Comparison of ENCODE assay signal across 2 cellular contexts in the genomic region with DNA sequence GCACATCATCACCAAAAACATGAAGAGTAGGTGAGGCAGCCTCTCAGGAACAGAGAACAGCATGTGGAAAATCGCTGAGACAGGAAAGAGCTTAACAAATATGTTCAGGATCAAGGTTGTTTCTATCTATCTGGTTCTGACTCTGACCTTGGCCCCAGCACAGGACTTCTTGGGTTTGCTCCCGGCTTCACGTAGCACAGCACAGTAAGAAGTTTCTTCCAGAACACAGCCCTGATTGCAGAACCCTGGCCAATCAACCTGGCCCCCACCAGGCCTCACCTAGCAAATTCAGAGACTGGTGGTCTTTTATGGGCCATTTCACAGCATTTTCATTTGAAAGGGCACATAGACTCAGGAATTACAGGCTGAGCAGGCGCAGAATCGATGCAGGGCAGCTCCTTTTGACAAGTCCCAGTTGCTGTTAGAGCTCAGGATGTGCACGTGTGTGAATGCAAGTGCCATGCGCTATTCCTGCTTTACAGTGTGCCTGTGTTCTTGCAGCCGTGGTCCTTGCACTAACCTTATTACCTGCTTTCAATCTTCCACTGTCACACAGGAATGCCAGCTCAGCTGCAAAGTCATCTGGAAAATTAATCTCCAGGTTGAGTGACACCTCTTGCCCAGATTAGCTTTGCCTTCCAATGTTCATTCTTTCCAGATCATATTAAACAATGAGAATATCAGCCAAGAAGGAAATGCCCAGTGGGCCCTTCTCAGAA.
TF ChIP-seq lines count a peak whose summit lies in the region.

No MANE protein-coding gene starts in this region.

TF ChIP-seq in HEK293T, 16 proteins besides CTCF, POLR2A, EP300 and RAD21:
- TF ChIP-seq, protein P1, sequence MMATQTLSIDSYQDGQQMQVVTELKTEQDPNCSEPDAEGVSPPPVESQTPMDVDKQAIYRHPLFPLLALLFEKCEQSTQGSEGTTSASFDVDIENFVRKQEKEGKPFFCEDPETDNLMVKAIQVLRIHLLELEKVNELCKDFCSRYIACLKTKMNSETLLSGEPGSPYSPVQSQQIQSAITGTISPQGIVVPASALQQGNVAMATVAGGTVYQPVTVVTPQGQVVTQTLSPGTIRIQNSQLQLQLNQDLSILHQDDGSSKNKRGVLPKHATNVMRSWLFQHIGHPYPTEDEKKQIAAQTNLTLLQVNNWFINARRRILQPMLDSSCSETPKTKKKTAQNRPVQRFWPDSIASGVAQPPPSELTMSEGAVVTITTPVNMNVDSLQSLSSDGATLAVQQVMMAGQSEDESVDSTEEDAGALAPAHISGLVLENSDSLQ (IDR thresholded peaks at IDR 0.05): peak; percentile 60
- no peak for TF ChIP-seq CTBP1 (IDR thresholded peaks at IDR 0.05; ENCODE audit: borderline replicate concordance)

TF ChIP-seq in WTC11, 78 proteins besides CTCF, POLR2A, EP300 and RAD21 (continued from another document):
- TF ChIP-seq, protein P2, sequence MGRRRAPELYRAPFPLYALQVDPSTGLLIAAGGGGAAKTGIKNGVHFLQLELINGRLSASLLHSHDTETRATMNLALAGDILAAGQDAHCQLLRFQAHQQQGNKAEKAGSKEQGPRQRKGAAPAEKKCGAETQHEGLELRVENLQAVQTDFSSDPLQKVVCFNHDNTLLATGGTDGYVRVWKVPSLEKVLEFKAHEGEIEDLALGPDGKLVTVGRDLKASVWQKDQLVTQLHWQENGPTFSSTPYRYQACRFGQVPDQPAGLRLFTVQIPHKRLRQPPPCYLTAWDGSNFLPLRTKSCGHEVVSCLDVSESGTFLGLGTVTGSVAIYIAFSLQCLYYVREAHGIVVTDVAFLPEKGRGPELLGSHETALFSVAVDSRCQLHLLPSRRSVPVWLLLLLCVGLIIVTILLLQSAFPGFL (CRISPR knock-in tag; IDR thresholded peaks at IDR 0.05; ENCODE audit: borderline replicate concordance): no peak
- TF ChIP-seq ZNF219 (CRISPR knock-in tag; IDR thresholded peaks at IDR 0.05; ENCODE audit: borderline replicate concordance) (no peak), ZNF671 (CRISPR knock-in tag; IDR thresholded peaks at IDR 0.05) (no peak), ZNF138 (CRISPR knock-in tag; conservative IDR thresholded peaks at IDR 0.05) (no peak), CREB1 (CRISPR knock-in tag; IDR thresholded peaks at IDR 0.05) (no peak), CREM (CRISPR knock-in tag; IDR thresholded peaks at IDR 0.05) (no peak), RELA (CRISPR knock-in tag; IDR thresholded peaks at IDR 0.05; ENCODE audit: borderline replicate concordance) (no peak), FOXP1 (CRISPR knock-in tag; IDR thresholded peaks at IDR 0.05; ENCODE audit: borderline replicate concordance) (no peak), GABPB1 (CRISPR knock-in tag; IDR thresholded peaks at IDR 0.05) (no peak), SOX15 (CRISPR knock-in tag; IDR thresholded peaks at IDR 0.05) (no peak)
- TF ChIP-seq, protein P3, sequence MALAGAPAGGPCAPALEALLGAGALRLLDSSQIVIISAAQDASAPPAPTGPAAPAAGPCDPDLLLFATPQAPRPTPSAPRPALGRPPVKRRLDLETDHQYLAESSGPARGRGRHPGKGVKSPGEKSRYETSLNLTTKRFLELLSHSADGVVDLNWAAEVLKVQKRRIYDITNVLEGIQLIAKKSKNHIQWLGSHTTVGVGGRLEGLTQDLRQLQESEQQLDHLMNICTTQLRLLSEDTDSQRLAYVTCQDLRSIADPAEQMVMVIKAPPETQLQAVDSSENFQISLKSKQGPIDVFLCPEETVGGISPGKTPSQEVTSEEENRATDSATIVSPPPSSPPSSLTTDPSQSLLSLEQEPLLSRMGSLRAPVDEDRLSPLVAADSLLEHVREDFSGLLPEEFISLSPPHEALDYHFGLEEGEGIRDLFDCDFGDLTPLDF (CRISPR knock-in tag; IDR thresholded peaks at IDR 0.05): no peak
- TF ChIP-seq, protein P4, sequence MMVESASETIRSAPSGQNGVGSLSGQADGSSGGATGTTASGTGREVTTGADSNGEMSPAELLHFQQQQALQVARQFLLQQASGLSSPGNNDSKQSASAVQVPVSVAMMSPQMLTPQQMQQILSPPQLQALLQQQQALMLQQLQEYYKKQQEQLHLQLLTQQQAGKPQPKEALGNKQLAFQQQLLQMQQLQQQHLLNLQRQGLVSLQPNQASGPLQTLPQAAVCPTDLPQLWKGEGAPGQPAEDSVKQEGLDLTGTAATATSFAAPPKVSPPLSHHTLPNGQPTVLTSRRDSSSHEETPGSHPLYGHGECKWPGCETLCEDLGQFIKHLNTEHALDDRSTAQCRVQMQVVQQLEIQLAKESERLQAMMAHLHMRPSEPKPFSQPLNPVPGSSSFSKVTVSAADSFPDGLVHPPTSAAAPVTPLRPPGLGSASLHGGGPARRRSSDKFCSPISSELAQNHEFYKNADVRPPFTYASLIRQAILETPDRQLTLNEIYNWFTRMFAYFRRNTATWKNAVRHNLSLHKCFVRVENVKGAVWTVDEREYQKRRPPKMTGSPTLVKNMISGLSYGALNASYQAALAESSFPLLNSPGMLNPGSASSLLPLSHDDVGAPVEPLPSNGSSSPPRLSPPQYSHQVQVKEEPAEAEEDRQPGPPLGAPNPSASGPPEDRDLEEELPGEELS (CRISPR knock-in tag; IDR thresholded peaks at IDR 0.05): no peak
- TF ChIP-seq, protein P5, sequence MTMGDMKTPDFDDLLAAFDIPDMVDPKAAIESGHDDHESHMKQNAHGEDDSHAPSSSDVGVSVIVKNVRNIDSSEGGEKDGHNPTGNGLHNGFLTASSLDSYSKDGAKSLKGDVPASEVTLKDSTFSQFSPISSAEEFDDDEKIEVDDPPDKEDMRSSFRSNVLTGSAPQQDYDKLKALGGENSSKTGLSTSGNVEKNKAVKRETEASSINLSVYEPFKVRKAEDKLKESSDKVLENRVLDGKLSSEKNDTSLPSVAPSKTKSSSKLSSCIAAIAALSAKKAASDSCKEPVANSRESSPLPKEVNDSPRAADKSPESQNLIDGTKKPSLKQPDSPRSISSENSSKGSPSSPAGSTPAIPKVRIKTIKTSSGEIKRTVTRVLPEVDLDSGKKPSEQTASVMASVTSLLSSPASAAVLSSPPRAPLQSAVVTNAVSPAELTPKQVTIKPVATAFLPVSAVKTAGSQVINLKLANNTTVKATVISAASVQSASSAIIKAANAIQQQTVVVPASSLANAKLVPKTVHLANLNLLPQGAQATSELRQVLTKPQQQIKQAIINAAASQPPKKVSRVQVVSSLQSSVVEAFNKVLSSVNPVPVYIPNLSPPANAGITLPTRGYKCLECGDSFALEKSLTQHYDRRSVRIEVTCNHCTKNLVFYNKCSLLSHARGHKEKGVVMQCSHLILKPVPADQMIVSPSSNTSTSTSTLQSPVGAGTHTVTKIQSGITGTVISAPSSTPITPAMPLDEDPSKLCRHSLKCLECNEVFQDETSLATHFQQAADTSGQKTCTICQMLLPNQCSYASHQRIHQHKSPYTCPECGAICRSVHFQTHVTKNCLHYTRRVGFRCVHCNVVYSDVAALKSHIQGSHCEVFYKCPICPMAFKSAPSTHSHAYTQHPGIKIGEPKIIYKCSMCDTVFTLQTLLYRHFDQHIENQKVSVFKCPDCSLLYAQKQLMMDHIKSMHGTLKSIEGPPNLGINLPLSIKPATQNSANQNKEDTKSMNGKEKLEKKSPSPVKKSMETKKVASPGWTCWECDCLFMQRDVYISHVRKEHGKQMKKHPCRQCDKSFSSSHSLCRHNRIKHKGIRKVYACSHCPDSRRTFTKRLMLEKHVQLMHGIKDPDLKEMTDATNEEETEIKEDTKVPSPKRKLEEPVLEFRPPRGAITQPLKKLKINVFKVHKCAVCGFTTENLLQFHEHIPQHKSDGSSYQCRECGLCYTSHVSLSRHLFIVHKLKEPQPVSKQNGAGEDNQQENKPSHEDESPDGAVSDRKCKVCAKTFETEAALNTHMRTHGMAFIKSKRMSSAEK (CRISPR knock-in tag; IDR thresholded peaks at IDR 0.05; ENCODE audit: borderline replicate concordance): no peak
